Comparison of ENCODE assay signal across 25 cellular contexts in genomic region chr12:40207551-40207950, GRCh38. TPM values are rescaled to one million over a fixed set of nuclear protein-coding genes. Genes with fewer than 3 reads are reported as not detected.
"Had no signal": no experiment of that assay in that cellular context is flagged by ENCODE, and none has a peak within 500 bp of the region (broad histone marks: within the 10 kb centered on the region; RNA-seq: fewer than 3 reads in every experiment).

No MANE protein-coding gene starts in this region.

- H3K27ac Mint-ChIP-seq: activated naive CD8-positive, alpha-beta T cell; activated T-helper 1 cell treated with anti-CD3 and anti-CD28 coated beads, Interleukin-12 subunit alpha, Interleukin-12 subunit beta, Interleukin-2, Interleukin-4 antibody, amounts not matched to agents 30 ng/mL and 10 ng/mL and 1 ng/mL, durations not matched to agents 14 hours and 24 hours and 36 hours; naive thymus-derived CD4-positive, alpha-beta T cell; stimulated activated naive CD8-positive, alpha-beta T cell treated with anti-CD3 and anti-CD28 coated beads, Interleukin-15, amount 100 ng/mL, for 72 hours; T-helper 1 cell treated with Interleukin-12 subunit alpha and Interleukin-12 subunit beta and Interleukin-4 antibody, amounts not matched to agents 30 μg/mL and 1 μg/mL, for 36 hours had no signal

- H3K4me1 ChIP-seq: psoas muscle, right lobe of liver, uterus had no signal

- H3K4me3 Mint-ChIP-seq: activated naive CD8-positive, alpha-beta T cell; activated T-helper 1 cell treated with anti-CD3 and anti-CD28 coated beads, Interleukin-12 subunit alpha, Interleukin-12 subunit beta, Interleukin-2, Interleukin-4 antibody, amounts not matched to agents 30 ng/mL and 10 ng/mL and 1 ng/mL, durations not matched to agents 14 hours and 24 hours and 36 hours; naive thymus-derived CD4-positive, alpha-beta T cell; stimulated activated naive CD8-positive, alpha-beta T cell treated with anti-CD3 and anti-CD28 coated beads, Interleukin-15, amount 100 ng/mL, for 72 hours; T-helper 1 cell treated with Interleukin-12 subunit alpha and Interleukin-12 subunit beta and Interleukin-4 antibody, amounts not matched to agents 30 μg/mL and 1 μg/mL, for 36 hours had no signal

- H3K27me3 ChIP-seq: cardiac muscle cell, ovary, right lobe of liver, suprapubic skin, transverse colon, uterus had no signal

- H3K4me3 ChIP-seq: cardiac muscle cell, mucosa of descending colon, ovary, psoas muscle, right lobe of liver, suprapubic skin, transverse colon, uterus had no signal

- H3K9me3 Mint-ChIP-seq: stimulated activated naive CD8-positive, alpha-beta T cell treated with anti-CD3 and anti-CD28 coated beads, Interleukin-15, amount 100 ng/mL, for 72 hours; T-helper 1 cell treated with Interleukin-12 subunit alpha and Interleukin-12 subunit beta and Interleukin-4 antibody, amounts not matched to agents 30 μg/mL and 1 μg/mL, for 36 hours had no signal

- H3K9me3 ChIP-seq: ovary, psoas muscle, right lobe of liver, suprapubic skin, transverse colon, uterus had no signal

- H3K4me1 Mint-ChIP-seq: naive thymus-derived CD4-positive, alpha-beta T cell; stimulated activated naive CD8-positive, alpha-beta T cell treated with anti-CD3 and anti-CD28 coated beads, Interleukin-15, amount 100 ng/mL, for 72 hours had no signal

- H3K27me3 Mint-ChIP-seq: stimulated activated naive CD8-positive, alpha-beta T cell treated with anti-CD3 and anti-CD28 coated beads, Interleukin-15, amount 100 ng/mL, for 72 hours had no signal

- DNase-seq: activated CD4-positive, alpha-beta T cell treated with anti-CD3 and anti-CD28 coated beads for 1 hour; activated CD4-positive, alpha-beta T cell treated with anti-CD3 and anti-CD28 coated beads, Interleukin-2, amount 50 U/mL, for 48 hours; activated gamma-delta T cell treated with Interleukin-2 at 50 U/mL for 16 hours; activated T-cell treated with anti-CD3 and anti-CD28 coated beads for 4 hours; dermis blood vessel endothelial cell; effector memory CD4-positive, alpha-beta T cell; hypothalamus; islet precursor cell; mucosa of descending colon; naive thymus-derived CD4-positive, alpha-beta T cell; ovary; psoas muscle; right lobe of liver; small intestine; stimulated activated CD4-positive, alpha-beta T cell treated with anti-CD3 and anti-CD28 coated beads, Interleukin-15, amount 100 ng/mL, for 24 hours; stimulated activated CD4-positive, alpha-beta T cell treated with anti-CD3 and anti-CD28 coated beads, Interleukin-2, amount 100 ng/mL, for 48 hours; stimulated activated naive CD8-positive, alpha-beta T cell treated with anti-CD3 and anti-CD28 coated beads, Interleukin-15, amount 100 ng/mL, for 72 hours; transverse colon; uterus had no signal

- H3K36me3 Mint-ChIP-seq: activated naive CD8-positive, alpha-beta T cell; naive thymus-derived CD4-positive, alpha-beta T cell had no signal

- H3K36me3 ChIP-seq: cardiac muscle cell, ovary, right lobe of liver, suprapubic skin, transverse colon, uterus had no signal

- H3K27ac ChIP-seq: cardiac muscle cell, ovary, psoas muscle, suprapubic skin, uterus had no signal

- ATAC-seq: left lobe of liver; mucosa of descending colon; naive thymus-derived CD4-positive, alpha-beta T cell; psoas muscle; right lobe of liver; stimulated activated naive CD8-positive, alpha-beta T cell treated with anti-CD3 and anti-CD28 coated beads, Interleukin-15, amount 100 ng/mL, for 72 hours had no signal

RNA-seq across cellular contexts. Expression of gene LRRK2, which starts 17.2 kb away (rescaled TPM):
- total RNA-seq: activated T-helper 1 cell treated with anti-CD3 and anti-CD28 coated beads, Interleukin-12 subunit alpha, Interleukin-12 subunit beta, Interleukin-2, Interleukin-4 antibody, amounts not matched to agents 30 ng/mL and 10 ng/mL and 1 ng/mL, durations not matched to agents 14 hours and 24 hours and 36 hours had no signal
- polyA plus RNA-seq: naive thymus-derived CD4-positive, alpha-beta T cell had no signal
